ENCODE assay signal across 22 cellular contexts in genomic region chr4:53043900-53044650, GRCh38.
DNase-seq lines count a peak whose midpoint lies in the region; ATAC-seq and TF ChIP-seq lines count a peak whose summit lies in the region.
"Had no signal": no experiment of that assay in that cellular context is flagged by ENCODE, and none has a peak within 500 bp of the region (broad histone marks: within the 10 kb centered on the region; RNA-seq: fewer than 3 reads in every experiment).

No MANE protein-coding gene starts in this region.

- no peaks in the 10 kb centered on the region for H3K9me3 Mint-ChIP-seq in immature natural killer cell
- H3K9me3 Mint-ChIP-seq: CD8-positive, alpha-beta T cell; natural killer cell had no signal

- DNase-seq in NCI-H146 (lab: John Stamatoyannopoulos, UW) (peak; percentile 48), NCI-H146 treated with DMSO at 0.1 percent for 48 hours (lab: John Stamatoyannopoulos, UW; ENCODE audit: unreplicated experiment) (no peak), NCI-H82 treated with DMSO at 0.1 percent for 48 hours (lab: John Stamatoyannopoulos, UW; ENCODE audit: unreplicated experiment) (peak; percentile 38), left colon (no peak), retina (peak; percentile 26), GM13976 (ENCODE audit: low spot score) (no peak), immature natural killer cell (no peak)
- DNase-seq: activated CD8-positive, alpha-beta T cell treated with anti-CD3 and anti-CD28 coated beads, Interleukin-2, amount 10 ng/mL, durations not matched to agents 7 days and 5 days; activated gamma-delta T cell treated with Interleukin-2 at 50 U/mL for 16 hours; activated T-cell treated with anti-CD3 and anti-CD28 coated beads for 4 hours; CD8-positive, alpha-beta T cell; DMS53; effector CD4-positive, alpha-beta T cell; erythroblast; GF-D8; natural killer cell; NCI-H2029; NCI-H226; PC-9; trophoblast cell had no signal

- ATAC-seq in left colon (peak; percentile 41), HG02763 (IDR thresholded peaks at IDR 0.05; ENCODE audit: unreplicated experiment) (no peak)
- ATAC-seq: activated CD8-positive, alpha-beta T cell treated with anti-CD3 and anti-CD28 coated beads, Interleukin-2, amount 10 ng/mL, durations not matched to agents 7 days and 5 days; CD8-positive, alpha-beta T cell; left lobe of liver; natural killer cell had no signal

- no peaks in the 10 kb centered on the region for H3K27me3 Mint-ChIP-seq in immature natural killer cell (ENCODE audit: low read depth in 3 of 3)

- no peak for TF ChIP-seq CTCF in GM13976 (IDR thresholded peaks at IDR 0.05; ENCODE audit: borderline replicate concordance, control extremely low read depth, extremely low read depth, insufficient read depth, missing control alignments)

- peak overlapping the region in 1 of 6 donors; percentile 12 for H3K27ac Mint-ChIP-seq in immature natural killer cell
- H3K27ac Mint-ChIP-seq: activated CD8-positive, alpha-beta T cell treated with anti-CD3 and anti-CD28 coated beads, Interleukin-2, amount 10 ng/mL, durations not matched to agents 7 days and 5 days; CD8-positive, alpha-beta T cell; natural killer cell had no signal

- no peak overlapping the region for H3K4me3 Mint-ChIP-seq in immature natural killer cell
- H3K4me3 Mint-ChIP-seq: activated CD8-positive, alpha-beta T cell treated with anti-CD3 and anti-CD28 coated beads, Interleukin-2, amount 10 ng/mL, durations not matched to agents 7 days and 5 days; CD8-positive, alpha-beta T cell; natural killer cell had no signal

- in situ Hi-C loops in GM13976 (cut with MboI; ENCODE audit: low sequenced_read_pairs, unreplicated experiment), result loop anchor here (25.0 kb wide), 1 partner anchor 443 kb away; no protein-coding TSS in a partner anchor

- H3K4me1 Mint-ChIP-seq in immature natural killer cell, result peaks cover 0 to 5% of the 10 kb centered on the region in 2 donors

- H3K36me3 Mint-ChIP-seq in immature natural killer cell, result no peaks in the 10 kb centered on the region
- H3K36me3 Mint-ChIP-seq: CD8-positive, alpha-beta T cell; natural killer cell had no signal

- intact Hi-C loops in left colon (cut with DNase I, micrococcal nuclease), result no loop called here

Comparison
In these comparisons a context has a peak if more than half of its experiments do, and no peak if none do; other contexts are left out.
1. DNase-seq: peak in NCI-H146 (single experiment), NCI-H82 treated with DMSO at 0.1 percent for 48 hours (single experiment) and retina (single experiment); none in NCI-H146 treated with DMSO at 0.1 percent for 48 hours (single experiment), left colon (0 of 2), GM13976 (single experiment) and immature natural killer cell (0 of 3).